ENCODE assay signal across 28 cellular contexts in genomic region chr4:101074326-101074725, GRCh38.
"Had no signal": no experiment of that assay in that cellular context is flagged by ENCODE, and none has a peak within 500 bp of the region (broad histone marks: within the 10 kb centered on the region; RNA-seq: fewer than 3 reads in every experiment).

No MANE protein-coding gene starts in this region.

- ATAC-seq: activated CD8-positive, alpha-beta T cell treated with anti-CD3 and anti-CD28 coated beads, Interleukin-2, amount 10 ng/mL, durations not matched to agents 7 days and 5 days; effector memory CD8-positive, alpha-beta T cell; esophagus mucosa; heart left ventricle; left cardiac atrium; stimulated activated naive CD8-positive, alpha-beta T cell treated with anti-CD3 and anti-CD28 coated beads, Interleukin-15, amount 100 ng/mL, for 72 hours; T-cell had no signal

- H3K36me3 ChIP-seq: brain microvascular endothelial cell, colonic mucosa, sigmoid colon, WERI-Rb-1 had no signal

- H3K27ac ChIP-seq: brain microvascular endothelial cell, colonic mucosa, heart left ventricle, sigmoid colon, spleen, suprapubic skin, tibial nerve, WERI-Rb-1 had no signal

- H3K4me3 Mint-ChIP-seq: activated CD4-positive, alpha-beta T cell treated with anti-CD3 and anti-CD28 coated beads, Interleukin-2, amount 10 ng/mL, durations not matched to agents 7 days and 5 days; activated CD8-positive, alpha-beta T cell treated with anti-CD3 and anti-CD28 coated beads, Interleukin-2, amount 10 ng/mL, durations not matched to agents 7 days and 5 days; activated naive CD4-positive, alpha-beta T cell treated with anti-CD3 and anti-CD28 coated beads, Interleukin-2, amount 50 U/mL, for 24 hours; activated T-helper 1 cell treated with anti-CD3 and anti-CD28 coated beads, Interleukin-12 subunit alpha, Interleukin-12 subunit beta, Interleukin-2, Interleukin-4 antibody, amounts not matched to agents 30 ng/mL and 10 ng/mL and 1 ng/mL, durations not matched to agents 14 hours and 24 hours and 36 hours; effector memory CD8-positive, alpha-beta T cell; nephron progenitor cell; stimulated activated naive CD8-positive, alpha-beta T cell treated with anti-CD3 and anti-CD28 coated beads, Interleukin-15, amount 100 ng/mL, for 72 hours; T-cell; T-helper 2 cell treated with Interferon-gamma antibody and Interleukin-4, amounts not matched to agents 5 μg/mL and 100 μg/mL, for 36 hours had no signal

- H3K9me3 Mint-ChIP-seq: activated CD4-positive, alpha-beta T cell treated with anti-CD3 and anti-CD28 coated beads, Interleukin-2, amount 10 ng/mL, durations not matched to agents 7 days and 5 days; activated naive CD4-positive, alpha-beta T cell treated with anti-CD3 and anti-CD28 coated beads, Interleukin-2, amount 50 U/mL, for 24 hours; activated T-helper 1 cell treated with anti-CD3 and anti-CD28 coated beads, Interleukin-12 subunit alpha, Interleukin-12 subunit beta, Interleukin-2, Interleukin-4 antibody, amounts not matched to agents 30 ng/mL and 10 ng/mL and 1 ng/mL, durations not matched to agents 14 hours and 24 hours and 36 hours; effector memory CD8-positive, alpha-beta T cell; nephron progenitor cell; stimulated activated naive CD8-positive, alpha-beta T cell treated with anti-CD3 and anti-CD28 coated beads, Interleukin-15, amount 100 ng/mL, for 72 hours; T-cell; T-helper 2 cell treated with Interferon-gamma antibody and Interleukin-4, amounts not matched to agents 5 μg/mL and 100 μg/mL, for 36 hours had no signal

- H3K27ac Mint-ChIP-seq: activated CD4-positive, alpha-beta T cell treated with anti-CD3 and anti-CD28 coated beads, Interleukin-2, amount 10 ng/mL, durations not matched to agents 7 days and 5 days; activated CD8-positive, alpha-beta T cell treated with anti-CD3 and anti-CD28 coated beads, Interleukin-2, amount 10 ng/mL, durations not matched to agents 7 days and 5 days; activated naive CD4-positive, alpha-beta T cell treated with anti-CD3 and anti-CD28 coated beads, Interleukin-2, amount 50 U/mL, for 24 hours; activated T-helper 1 cell treated with anti-CD3 and anti-CD28 coated beads, Interleukin-12 subunit alpha, Interleukin-12 subunit beta, Interleukin-2, Interleukin-4 antibody, amounts not matched to agents 30 ng/mL and 10 ng/mL and 1 ng/mL, durations not matched to agents 14 hours and 24 hours and 36 hours; nephron progenitor cell; T-cell; T-helper 2 cell treated with Interferon-gamma antibody and Interleukin-4, amounts not matched to agents 5 μg/mL and 100 μg/mL, for 36 hours had no signal

- H3K9me3 ChIP-seq: colonic mucosa, heart left ventricle, sigmoid colon, spleen, suprapubic skin, tibial nerve had no signal

- DNase-seq: activated CD4-positive, alpha-beta T cell treated with anti-CD3 and anti-CD28 coated beads, Interleukin-2, amount 10 ng/mL, durations not matched to agents 7 days and 5 days; activated CD4-positive, CD25-positive, alpha-beta regulatory T cell treated with anti-CD3 and anti-CD28 coated beads, Interleukin-2, amount 50 U/mL, for 72 hours; activated CD8-positive, alpha-beta T cell treated with anti-CD3 and anti-CD28 coated beads, Interleukin-2, amount 10 ng/mL, durations not matched to agents 7 days and 5 days; activated gamma-delta T cell treated with Interleukin-2 at 50 U/mL for 16 hours; anterior cingulate cortex; brain microvascular endothelial cell; colonic mucosa; effector memory CD8-positive, alpha-beta T cell; heart left ventricle; islet precursor cell; left cardiac atrium; nephron progenitor cell; occipital lobe; posterior cingulate gyrus; retina; sigmoid colon; spleen; stimulated activated CD4-positive, alpha-beta T cell treated with anti-CD3 and anti-CD28 coated beads, Interleukin-4, amount 100 ng/mL, for 24 hours; stimulated activated naive CD8-positive, alpha-beta T cell treated with anti-CD3 and anti-CD28 coated beads, Interleukin-15, amount 100 ng/mL, for 72 hours; T-cell; WERI-Rb-1 had no signal

- H3K27me3 Mint-ChIP-seq: activated CD4-positive, alpha-beta T cell treated with anti-CD3 and anti-CD28 coated beads, Interleukin-2, amount 10 ng/mL, durations not matched to agents 7 days and 5 days; activated naive CD4-positive, alpha-beta T cell treated with anti-CD3 and anti-CD28 coated beads, Interleukin-2, amount 50 U/mL, for 24 hours; effector memory CD8-positive, alpha-beta T cell; stimulated activated naive CD8-positive, alpha-beta T cell treated with anti-CD3 and anti-CD28 coated beads, Interleukin-15, amount 100 ng/mL, for 72 hours; T-cell had no signal

- H3K27me3 ChIP-seq: brain microvascular endothelial cell, colonic mucosa, dorsolateral prefrontal cortex, heart left ventricle, sigmoid colon, spleen, suprapubic skin, tibial nerve had no signal

- H3K4me1 ChIP-seq: colonic mucosa, sigmoid colon had no signal

- H3K4me1 Mint-ChIP-seq: nephron progenitor cell had no signal

- H3K4me3 ChIP-seq: colonic mucosa, dorsolateral prefrontal cortex, heart left ventricle, sigmoid colon, spleen, suprapubic skin, tibial nerve had no signal
